8 cellular contexts compared by ENCODE assay signal in the genomic region with DNA sequence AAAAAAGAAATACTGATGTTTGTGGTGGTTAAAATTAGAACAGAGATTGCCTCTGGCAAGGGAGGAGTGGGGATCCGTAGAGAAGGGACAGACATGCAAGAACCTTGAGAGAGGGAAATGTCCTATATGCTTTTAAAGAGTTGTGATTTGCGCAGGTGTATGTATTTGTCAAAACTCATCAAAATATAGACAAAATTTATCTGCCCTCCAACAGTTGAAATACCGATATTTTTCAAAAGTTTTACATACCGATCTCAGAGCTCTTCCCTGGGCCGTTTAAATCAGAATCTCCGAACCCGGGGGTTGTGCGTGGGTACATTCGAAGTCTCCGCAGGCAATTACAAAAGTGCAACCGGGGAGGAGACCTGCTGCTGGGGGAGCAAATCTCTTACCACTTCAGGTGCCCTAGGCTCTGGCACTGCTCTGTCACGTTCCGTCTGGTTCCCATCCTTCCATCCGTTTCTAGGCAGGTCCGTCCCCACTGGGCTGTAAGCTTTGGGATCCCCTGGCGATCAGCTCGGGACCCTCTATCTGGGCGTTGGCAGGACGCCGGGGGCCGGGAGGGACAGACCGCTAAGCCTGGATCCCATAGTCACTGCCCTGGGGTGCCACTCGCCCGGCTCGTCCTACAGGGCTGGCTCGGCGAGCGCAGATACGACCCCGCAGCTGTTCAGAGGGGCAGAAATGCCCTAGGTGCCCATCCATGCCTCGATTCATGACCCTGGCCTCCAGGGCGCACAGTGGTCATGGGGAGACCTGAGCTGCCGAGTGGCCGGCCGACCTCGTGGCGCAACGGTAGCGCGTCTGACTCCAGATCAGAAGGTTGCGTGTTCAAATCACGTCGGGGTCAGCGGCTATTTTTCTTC. TPM values are rescaled to one million over a fixed set of nuclear protein-coding genes. Genes with fewer than 3 reads are reported as not detected.
DNase-seq lines count a peak whose midpoint lies in the region; ATAC-seq, FAIRE-seq and TF ChIP-seq lines count a peak whose summit lies in the region.

No MANE protein-coding gene starts in this region.

- FAIRE-seq in GM12891 (lab: Jason Lieb, UNC) (no peak), D721Med (lab: Jason Lieb, UNC) (no peak)

- H2AFZ ChIP-seq in Loucy (ENCODE audit: low read length): peak overlapping the region; percentile 89

- TF ChIP-seq CTCF in Loucy (conservative IDR thresholded peaks at IDR 0.05; ENCODE audit: low read length) (no peak), right atrium auricular region (IDR thresholded peaks at IDR 0.05) (no peak), psoas muscle (IDR thresholded peaks at IDR 0.05) (no peak), D721Med (IDR thresholded peaks at IDR 0.05; ENCODE audit: insufficient read depth, missing control alignments) (no peak)

- no peak for DNase-seq in GM12891 (ENCODE audit: insufficient read length, low spot score)
- DNase-seq in T-helper 1 cell: peak; percentile 64 to 83 (median 76)
- DNase-seq in amniotic epithelial cell (ENCODE audit: low read depth): peak; percentile 44
- peak; percentile 97 for DNase-seq in right atrium auricular region (ENCODE audit: low spot score)
- peak; percentile 86 to 94 for DNase-seq in psoas muscle
- DNase-seq in D721Med (ENCODE audit: insufficient read length, low spot score): no peak

- peaks cover 13% of the 10 kb centered on the region; the same call in 1 of the 2 replicates for H3K79me2 ChIP-seq in Loucy (ENCODE audit: insufficient read depth, low read length)

- H3K27ac ChIP-seq in right atrium auricular region (peak overlapping the region; percentile 99), psoas muscle (peak overlapping the region; percentile 96), urinary bladder (ENCODE audit: low read depth) (peak overlapping the region; percentile 85)

- H3K9ac ChIP-seq in Loucy (ENCODE audit: low read depth, low read length, poor library complexity, severe bottlenecking): peak overlapping the region; percentile 87

- peak; percentile 60; the same call in 1 of the 2 replicates for TF ChIP-seq POLR2A in GM12891 (IDR thresholded peaks at IDR 0.05; ENCODE audit: low read depth, low read length)

- no peaks in the 10 kb centered on the region for H3K36me3 ChIP-seq in Loucy (ENCODE audit: insufficient read depth, low read length)
- H3K36me3 ChIP-seq in right atrium auricular region: no peaks in the 10 kb centered on the region
- H3K36me3 ChIP-seq in psoas muscle (ENCODE audit: insufficient read depth in 1 of 2, low read depth in 1 of 2): no peaks in the 10 kb centered on the region
- H3K36me3 ChIP-seq in urinary bladder (ENCODE audit: insufficient read depth): no peaks in the 10 kb centered on the region

- peaks cover 18% of the 10 kb centered on the region for H3F3A ChIP-seq in Loucy (ENCODE audit: low read depth)

- 0 to 1% (median 0%) methylated on average over 44 of the region's 44 CpGs for WGBS in psoas muscle, 3 donors
- WGBS in urinary bladder: under 1% methylated on average over 44 of the region's 44 CpGs

- intact Hi-C loops in psoas muscle (cut with DNase I): loop anchor here (1.0 to 2.0 kb wide), 4 partner anchors 35 to 67 kb away; a partner anchor contains a TSS

- H3K4me3 ChIP-seq in Loucy (ENCODE audit: low read length, poor library complexity, severe bottlenecking) (peak overlapping the region; percentile 84), right atrium auricular region (peak overlapping the region; percentile 78 to 92), psoas muscle (peak overlapping the region; percentile 93), urinary bladder (ENCODE audit: low read depth, low read length) (peak overlapping the region; percentile 56)

- H3K27me3 ChIP-seq in Loucy (ENCODE audit: insufficient read depth, low read length, poor library complexity, severe bottlenecking): no peaks in the 10 kb centered on the region
- H3K27me3 ChIP-seq in right atrium auricular region: no peaks in the 10 kb centered on the region
- H3K27me3 ChIP-seq in psoas muscle (ENCODE audit: insufficient read depth in 3 of 3, low read length in 2 of 3): no peaks in the 10 kb centered on the region

- ATAC-seq in psoas muscle: peak; percentile 34 to 63 (median 42)

- peaks cover 24% of the 10 kb centered on the region for H3K4me1 ChIP-seq in Loucy (ENCODE audit: insufficient read depth, low read length, poor library complexity, severe bottlenecking)
- H3K4me1 ChIP-seq in right atrium auricular region: peaks cover 0 to 25% of the 10 kb centered on the region in 2 donors
- peaks cover 13% of the 10 kb centered on the region for H3K4me1 ChIP-seq in psoas muscle
- H3K4me1 ChIP-seq in urinary bladder (ENCODE audit: insufficient read depth): no peaks in the 10 kb centered on the region

- H3K9me2 ChIP-seq in Loucy (replicated peaks; ENCODE audit: low read depth, low read length): no peaks in the 10 kb centered on the region

- H3K9me3 ChIP-seq in Loucy (ENCODE audit: insufficient read depth, low read depth, low read length) (no peaks in the 10 kb centered on the region), right atrium auricular region (no peaks in the 10 kb centered on the region), psoas muscle (no peaks in the 10 kb centered on the region)

- H4K20me1 ChIP-seq in Loucy (ENCODE audit: insufficient read depth, low read length, poor library complexity, severe bottlenecking): peaks cover 5% of the 10 kb centered on the region

- peak overlapping the region; percentile 99 for H3K4me2 ChIP-seq in Loucy (ENCODE audit: low read depth, low read length, poor library complexity, severe bottlenecking)

TF ChIP-seq in GM12891, 5 proteins besides CTCF, POLR2A, EP300 and RAD21:
- no peak for TF ChIP-seq SPI1 (IDR thresholded peaks at IDR 0.05; ENCODE audit: low read depth, low read length)
- no peak for TF ChIP-seq PAX5 (IDR thresholded peaks at IDR 0.05; ENCODE audit: insufficient read depth, low read length, severe bottlenecking)
- no peak for TF ChIP-seq TAF1 (IDR thresholded peaks at IDR 0.05; ENCODE audit: low read depth, low read length)
- TF ChIP-seq POLR2AphosphoS5 (IDR thresholded peaks at IDR 0.05; ENCODE audit: low read depth, low read length): no peak
- TF ChIP-seq POU2F2 (IDR thresholded peaks at IDR 0.05; ENCODE audit: low read depth, low read length): no peak

RNA-seq across cellular contexts. Expression of a gene that starts 4.2 kb away (rescaled TPM):
- 5.5 TPM for polyA plus RNA-seq in GM12891 (2012; ENCODE audit: low read depth, missing spikeins)
- total RNA-seq in right atrium auricular region: 10 to 100 TPM; 10.2 to 10.8 TPM
- total RNA-seq in psoas muscle: 10 to 100 TPM in 1 of 4 donors, 1 to 10 TPM in 3; 8.8 to 11.2 (median 9.7) TPM
- 10 to 100 TPM; 12.2 to 19.3 (median 13.7) TPM for polyA plus RNA-seq in psoas muscle
- 3.6 TPM for total RNA-seq in urinary bladder
- 14.9 TPM for polyA plus RNA-seq in urinary bladder

RNA-seq across cellular contexts. Expression of a gene that starts 9.6 kb away (rescaled TPM):
- 14.7 TPM for polyA plus RNA-seq in GM12891 (2012; ENCODE audit: low read depth, missing spikeins)
- 10 to 100 TPM in 1 of 2 donors, 1 to 10 TPM in 1; 7.3 to 11.0 TPM for total RNA-seq in right atrium auricular region
- total RNA-seq in psoas muscle: 1 to 10 TPM; 1.2 to 4.7 (median 2.9) TPM
- 1 to 10 TPM; 1.5 to 1.9 (median 1.8) TPM for polyA plus RNA-seq in psoas muscle
- total RNA-seq in urinary bladder: 40.4 TPM
- 21.6 TPM for polyA plus RNA-seq in urinary bladder

RNA-seq across cellular contexts. Expression of a gene that starts 23.1 kb away (rescaled TPM):
- polyA plus RNA-seq in GM12891 (2012; ENCODE audit: low read depth, missing spikeins): 40.0 TPM
- total RNA-seq in right atrium auricular region: 10 to 100 TPM; 27.4 to 39.7 TPM
- total RNA-seq in psoas muscle: 10 to 100 TPM; 39.7 to 59.2 (median 49.8) TPM
- 10 to 100 TPM; 33.2 to 49.5 (median 35.2) TPM for polyA plus RNA-seq in psoas muscle
- 12.1 TPM for total RNA-seq in urinary bladder
- 81.4 TPM for polyA plus RNA-seq in urinary bladder

RNA-seq across cellular contexts. Expression of a gene that starts 24.6 kb away (rescaled TPM):
- 69.4 TPM for polyA plus RNA-seq in GM12891 (2012; ENCODE audit: low read depth, missing spikeins)
- total RNA-seq in right atrium auricular region (1 to 10 TPM in 1 of 2 donors, not detected in 1; 1.8 TPM), psoas muscle (1 to 10 TPM in 1 of 4 donors, not detected in 3; 1.1 TPM), urinary bladder (9.3 TPM)
- polyA plus RNA-seq in psoas muscle (under 1 TPM in 1 of 3 donors, not detected in 2; 0.39 TPM), urinary bladder (0.66 TPM)

RNA-seq across cellular contexts. Expression of a gene that starts 33.6 kb away (rescaled TPM):
- polyA plus RNA-seq in GM12891 (2012; ENCODE audit: low read depth, missing spikeins): 17.1 TPM
- total RNA-seq in right atrium auricular region (10 to 100 TPM; 59.4 to 75.0 TPM), psoas muscle (100 to 1,000 TPM in 3 of 4 donors, 10 to 100 TPM in 1; 48.9 to 278 (median 166) TPM), urinary bladder (29.9 TPM)
- polyA plus RNA-seq in psoas muscle (100 to 1,000 TPM; 133 to 173 (median 145) TPM), urinary bladder (183 TPM)

Comparison
In these comparisons a context has a peak if more than half of its experiments do, and no peak if none do; other contexts are left out.
1. DNase-seq: peak in T-helper 1 cell (5 of 5), amniotic epithelial cell (single experiment), right atrium auricular region (single experiment) and psoas muscle (2 of 2); none in GM12891 (single experiment) and D721Med (single experiment).
2. Peak in every context shown above with its lines, with median percentiles within 50 percentile points of each other: H3K4me3 ChIP-seq and H3K27ac ChIP-seq.